1 cellular context compared by ENCODE assay signal in genomic region chr11:68051191-68052136, GRCh38.
TF ChIP-seq lines count a peak whose summit lies in the region.

No MANE protein-coding gene starts in this region.

TF ChIP-seq in SK-N-SH, 30 proteins besides CTCF, POLR2A, EP300 and RAD21 (continued from another document):
- TF ChIP-seq PBX3 (IDR thresholded peaks at IDR 0.05) (no peak), MEF2A (IDR thresholded peaks at IDR 0.05; ENCODE audit: borderline replicate concordance, low read depth) (no peak)
